Comparison of ENCODE assay signal across 1 cellular context in the genomic region with DNA sequence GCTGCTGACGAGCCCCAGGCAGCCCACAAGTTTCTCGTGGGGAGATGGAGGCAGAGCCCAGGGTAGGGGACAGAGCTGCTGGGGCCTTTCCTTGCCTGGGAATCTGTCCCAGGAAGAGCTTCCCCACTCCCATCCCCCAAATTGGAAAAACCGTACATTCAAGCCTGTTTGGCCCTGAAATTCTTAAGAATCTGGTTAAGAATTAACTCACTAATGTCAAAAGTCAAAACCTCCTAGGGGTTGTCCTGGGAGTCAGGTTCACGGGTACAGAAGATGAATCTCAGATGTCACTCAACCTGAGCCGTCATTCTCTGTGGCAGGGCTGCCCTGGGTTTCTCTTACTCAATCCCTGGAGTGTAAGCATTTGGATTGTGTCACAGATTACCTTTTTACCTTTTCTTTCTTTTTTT.
TF ChIP-seq lines count a peak whose summit lies in the region.

No MANE protein-coding gene starts in this region.

TF ChIP-seq in A549, 52 proteins besides CTCF, POLR2A, EP300 and RAD21 (continued from another document):
- TF ChIP-seq KDM5A (IDR thresholded peaks at IDR 0.05): no peak
- TF ChIP-seq CHD4 (IDR thresholded peaks at IDR 0.05; ENCODE audit: borderline replicate concordance): no peak
- TF ChIP-seq, protein P1, sequence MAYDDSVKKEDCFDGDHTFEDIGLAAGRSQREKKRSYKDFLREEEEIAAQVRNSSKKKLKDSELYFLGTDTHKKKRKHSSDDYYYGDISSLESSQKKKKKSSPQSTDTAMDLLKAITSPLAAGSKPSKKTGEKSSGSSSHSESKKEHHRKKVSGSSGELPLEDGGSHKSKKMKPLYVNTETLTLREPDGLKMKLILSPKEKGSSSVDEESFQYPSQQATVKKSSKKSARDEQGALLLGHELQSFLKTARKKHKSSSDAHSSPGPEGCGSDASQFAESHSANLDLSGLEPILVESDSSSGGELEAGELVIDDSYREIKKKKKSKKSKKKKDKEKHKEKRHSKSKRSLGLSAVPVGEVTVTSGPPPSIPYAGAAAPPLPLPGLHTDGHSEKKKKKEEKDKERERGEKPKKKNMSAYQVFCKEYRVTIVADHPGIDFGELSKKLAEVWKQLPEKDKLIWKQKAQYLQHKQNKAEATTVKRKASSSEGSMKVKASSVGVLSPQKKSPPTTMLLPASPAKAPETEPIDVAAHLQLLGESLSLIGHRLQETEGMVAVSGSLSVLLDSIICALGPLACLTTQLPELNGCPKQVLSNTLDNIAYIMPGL (CRISPR knock-in tag; IDR thresholded peaks at IDR 0.05; ENCODE audit: borderline replicate concordance): no peak
- no peak for TF ChIP-seq ZFP36 (IDR thresholded peaks at IDR 0.05; ENCODE audit: borderline replicate concordance, partially characterized antibody)
- no peak for TF ChIP-seq HDAC2 (IDR thresholded peaks at IDR 0.05)
- TF ChIP-seq EHF (CRISPR knock-in tag; IDR thresholded peaks at IDR 0.05): no peak
- no peak for TF ChIP-seq JUN (IDR thresholded peaks at IDR 0.05)
- TF ChIP-seq GATA3 (IDR thresholded peaks at IDR 0.05; ENCODE audit: borderline replicate concordance): no peak
- TF ChIP-seq RARB (CRISPR knock-in tag; IDR thresholded peaks at IDR 0.05): no peak
